8 cellular contexts compared by ENCODE assay signal in the genomic region with DNA sequence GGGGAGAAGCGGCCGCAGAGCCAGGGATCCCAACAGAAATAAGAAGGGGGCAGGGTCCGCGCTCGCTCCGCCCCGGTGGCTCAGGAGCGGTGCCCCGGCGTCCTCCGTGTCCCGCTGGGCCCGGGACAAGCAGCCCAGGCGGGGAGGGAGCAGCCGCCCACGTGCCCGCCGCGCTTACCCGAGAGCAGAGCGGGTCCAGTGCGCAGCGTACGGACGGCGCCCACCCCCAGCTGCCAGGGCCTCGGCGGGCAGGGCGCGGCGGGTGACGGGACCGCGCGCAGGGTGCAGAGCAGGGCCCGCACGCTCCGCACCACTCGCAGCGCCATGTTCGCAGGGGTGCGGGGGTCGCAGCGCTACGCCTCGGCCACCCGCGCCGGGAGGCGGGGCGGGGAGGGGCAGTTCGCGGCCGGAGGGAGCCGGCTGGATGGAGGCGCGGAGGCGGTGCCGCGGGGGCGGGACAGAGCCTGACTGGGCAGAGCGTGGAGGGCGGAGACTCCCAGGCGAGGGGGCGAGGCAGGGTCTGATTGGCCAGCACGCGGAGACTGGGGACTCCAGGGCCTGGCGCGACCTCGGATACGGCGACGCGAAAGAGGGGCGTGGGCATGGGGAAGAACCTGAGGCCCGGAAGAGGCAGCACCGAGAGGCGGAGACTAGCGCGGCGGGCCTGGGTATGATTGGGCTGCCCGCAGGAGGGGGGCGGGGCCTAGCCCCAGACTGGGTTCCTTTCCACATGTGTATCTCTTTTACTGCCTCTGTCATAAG. TPM values are rescaled to one million over a fixed set of nuclear protein-coding genes. Genes with fewer than 3 reads are reported as not detected.
DNase-seq lines count a peak whose midpoint lies in the region; ATAC-seq and TF ChIP-seq lines count a peak whose summit lies in the region.

A gene (minus strand): TSS at position 443 of the 762 bp plus-strand sequence. CDS start 117 bp downstream, at position 326.

- no peaks in the 10 kb centered on the region for H3K27me3 ChIP-seq in KMS-11 (ENCODE audit: insufficient read depth, low read depth)
- H3K27me3 ChIP-seq in Peyer's patch = no peaks in the 10 kb centered on the region
- no peaks in the 10 kb centered on the region for H3K27me3 ChIP-seq in esophagus squamous epithelium

- no peaks in the 10 kb centered on the region for H3K9me3 ChIP-seq in Peyer's patch
- H3K9me3 ChIP-seq in esophagus squamous epithelium = no peaks in the 10 kb centered on the region

- no peaks in the 10 kb centered on the region for H4K20me1 ChIP-seq in KMS-11 (ENCODE audit: insufficient read depth)

- peak within 1 kb of the TSS; percentile 75 for H3K9ac ChIP-seq in KMS-11

- H3K4me2 ChIP-seq in KMS-11 = peak within 1 kb of the TSS; percentile 81

- H3K4me1 ChIP-seq in KMS-11 (ENCODE audit: low read depth, poor library complexity, severe bottlenecking) (peaks cover 13% of the 10 kb centered on the region), Peyer's patch (peaks cover 0 to 4% (median 1%) of the 10 kb centered on the region in 4 donors), esophagus squamous epithelium (peaks cover 5 to 15% (median 8%) of the 10 kb centered on the region in 3 donors)

- H3K79me2 ChIP-seq in KMS-11 (ENCODE audit: insufficient read depth, low read depth) = peaks cover 4% of the 10 kb centered on the region; the same call in 1 of the 2 replicates

- TF ChIP-seq POLR2A in Peyer's patch (IDR thresholded peaks at IDR 0.05) (no peak), esophagus squamous epithelium (IDR thresholded peaks at IDR 0.05) (peak in 2 of 4 donors; percentile 22 to 52)

- peak; percentile 98 for DNase-seq in DMS53 (lab: John Stamatoyannopoulos, UW)
- peak; percentile 98 to 100 (median 99) for DNase-seq in Peyer's patch
- DNase-seq in activated T-helper 1 cell treated with Interleukin-2 at 50 U/mL for 16 hours (ENCODE audit: low read depth) = peak; percentile 98
- peak; percentile 95 for DNase-seq in esophagus squamous epithelium (lab: John Stamatoyannopoulos, UW)
- DNase-seq in myocyte (ENCODE audit: low read depth) = peak; percentile 99
- DNase-seq in stimulated activated CD8-positive, alpha-beta memory T cell treated with anti-CD3 and anti-CD28 coated beads, Interleukin-7, amount 100 ng/mL, for 48 hours (ENCODE audit: extremely low read depth in 1 of 2, low read depth in 1 of 2) = peak; percentile 99

- ATAC-seq in GM21737 (IDR thresholded peaks at IDR 0.05; ENCODE audit: unreplicated experiment) = peak; percentile 98

- H3K4me3 ChIP-seq in KMS-11 (IDR thresholded peaks at IDR 0.05; ENCODE audit: insufficient read depth, low read depth, low read length) (no peak within 1 kb of the TSS), Peyer's patch (peak within 1 kb of the TSS; percentile 66 to 88 (median 78)), esophagus squamous epithelium (peak within 1 kb of the TSS; percentile 70 to 89 (median 82))

- TF ChIP-seq CTCF in KMS-11 (conservative IDR thresholded peaks at IDR 0.05; ENCODE audit: low read depth, low read length) = no peak
- TF ChIP-seq CTCF in Peyer's patch (IDR thresholded peaks at IDR 0.05) = peak in 1 of 6 experiments; percentile 9
- TF ChIP-seq CTCF in esophagus squamous epithelium (IDR thresholded peaks at IDR 0.05) = no peak

- intact Hi-C loops in esophagus squamous epithelium (cut with DNase I) = no loop called here

- H3K27ac ChIP-seq in KMS-11 (peak within 1 kb of the TSS; percentile 18; the same call in 1 of the 2 replicates), Peyer's patch (peak within 1 kb of the TSS; percentile 40 to 78 (median 64)), esophagus squamous epithelium (peak within 1 kb of the TSS; percentile 76 to 89 (median 84))

- H2AFZ ChIP-seq in KMS-11 (ENCODE audit: low read depth) = peak within 1 kb of the TSS; percentile 74

- H3K36me3 ChIP-seq in KMS-11 (ENCODE audit: insufficient read depth) (no peaks in the 10 kb centered on the region), Peyer's patch (no peaks in the 10 kb centered on the region), esophagus squamous epithelium (no peaks in the 10 kb centered on the region)

- WGBS in esophagus squamous epithelium, 2 donors = 0% methylated on average over 11 of the region's 83 CpGs; no CpG with 5 or more reads in 1 of the 2 donors

RNA-seq across cellular contexts. Expression of the gene that starts here (rescaled TPM):
- total RNA-seq in Peyer's patch (10 to 100 TPM in 1 of 4 donors, 1 to 10 TPM in 3; 2.7 to 23.1 (median 5.0) TPM), esophagus squamous epithelium (10 to 100 TPM in 3 of 4 donors, 1 to 10 TPM in 1; 9.7 to 18.3 (median 15.1) TPM), myocyte (43.5 and 48.6 TPM in 2 replicates)
- 27.6 TPM for polyA plus RNA-seq in myocyte (2012)

Comparison
In these comparisons a context has a peak if more than half of its experiments do, and no peak if none do; other contexts are left out.
1. H3K27ac ChIP-seq: peak in every context shown above with its lines; median percentile 84 in esophagus squamous epithelium; 64 in Peyer's patch; 18 in KMS-11.